25 cellular contexts compared by ENCODE assay signal in the genomic region with DNA sequence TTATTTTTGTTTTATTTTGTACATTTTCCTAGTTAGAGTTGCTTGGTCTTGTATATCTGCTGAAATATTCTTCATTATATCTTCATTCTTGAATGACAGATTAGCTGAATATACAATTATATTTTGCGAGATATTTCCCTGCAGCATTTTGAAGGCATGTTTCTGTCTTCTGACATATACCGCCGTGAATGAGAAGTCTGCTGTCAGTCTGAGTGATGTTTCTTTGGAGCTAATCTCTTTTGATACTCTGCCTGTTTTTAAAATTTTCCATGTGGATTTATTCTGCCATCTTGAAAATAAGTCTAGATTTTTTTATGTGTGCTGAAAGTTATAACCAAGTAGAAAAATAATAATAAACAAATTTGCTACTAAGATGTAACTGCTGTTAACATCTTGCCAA.
"Had no signal": no experiment of that assay in that cellular context is flagged by ENCODE, and none has a peak within 500 bp of the region (broad histone marks: within the 10 kb centered on the region; RNA-seq: fewer than 3 reads in every experiment).

No MANE protein-coding gene starts in this region.

- FAIRE-seq: endothelial cell of umbilical vein had no signal

- H3K9me3 ChIP-seq: colonic mucosa, esophagus muscularis mucosa, esophagus squamous epithelium, gastrocnemius medialis, gastroesophageal sphincter, heart right ventricle had no signal

- H3K36me3 ChIP-seq: colonic mucosa, esophagus muscularis mucosa, esophagus squamous epithelium, gastrocnemius medialis, gastroesophageal sphincter, heart left ventricle, heart right ventricle had no signal

- DNase-seq: colonic mucosa; cortex of kidney; dermis blood vessel endothelial cell; dorsolateral prefrontal cortex; effector CD4-positive, alpha-beta T cell; effector CD8-positive, alpha-beta T cell; effector memory CD4-positive, alpha-beta T cell; effector memory CD8-positive, alpha-beta T cell; endodermal cell; erythroblast; esophagus squamous epithelium; foreskin fibroblast; foreskin keratinocyte; foreskin melanocyte; gastrocnemius medialis; glutamatergic neuron; head of caudate nucleus; heart left ventricle; heart right ventricle had no signal

- H3K27me3 ChIP-seq: colonic mucosa, esophagus muscularis mucosa, esophagus squamous epithelium, foreskin keratinocyte, gastrocnemius medialis, gastroesophageal sphincter, heart left ventricle, heart right ventricle had no signal

- ATAC-seq: effector memory CD8-positive, alpha-beta T cell; esophagus mucosa; foreskin keratinocyte; gastrocnemius medialis; gastroesophageal sphincter; heart left ventricle; heart right ventricle had no signal

- H3K4me1 ChIP-seq: colonic mucosa, esophagus muscularis mucosa, esophagus squamous epithelium, foreskin keratinocyte, gastrocnemius medialis, gastroesophageal sphincter, heart left ventricle, heart right ventricle had no signal

- H3K27ac ChIP-seq: colonic mucosa, coronary artery, dorsolateral prefrontal cortex, epithelial cell of prostate, esophagus muscularis mucosa, esophagus squamous epithelium, foreskin keratinocyte, gastrocnemius medialis, gastroesophageal sphincter, heart left ventricle, heart right ventricle had no signal

- H3K4me3 ChIP-seq: colonic mucosa, coronary artery, dorsolateral prefrontal cortex, esophagus muscularis mucosa, esophagus squamous epithelium, gastrocnemius medialis, gastroesophageal sphincter, heart left ventricle, heart right ventricle had no signal
